ENCODE assay signal across 8 cellular contexts in the genomic region with DNA sequence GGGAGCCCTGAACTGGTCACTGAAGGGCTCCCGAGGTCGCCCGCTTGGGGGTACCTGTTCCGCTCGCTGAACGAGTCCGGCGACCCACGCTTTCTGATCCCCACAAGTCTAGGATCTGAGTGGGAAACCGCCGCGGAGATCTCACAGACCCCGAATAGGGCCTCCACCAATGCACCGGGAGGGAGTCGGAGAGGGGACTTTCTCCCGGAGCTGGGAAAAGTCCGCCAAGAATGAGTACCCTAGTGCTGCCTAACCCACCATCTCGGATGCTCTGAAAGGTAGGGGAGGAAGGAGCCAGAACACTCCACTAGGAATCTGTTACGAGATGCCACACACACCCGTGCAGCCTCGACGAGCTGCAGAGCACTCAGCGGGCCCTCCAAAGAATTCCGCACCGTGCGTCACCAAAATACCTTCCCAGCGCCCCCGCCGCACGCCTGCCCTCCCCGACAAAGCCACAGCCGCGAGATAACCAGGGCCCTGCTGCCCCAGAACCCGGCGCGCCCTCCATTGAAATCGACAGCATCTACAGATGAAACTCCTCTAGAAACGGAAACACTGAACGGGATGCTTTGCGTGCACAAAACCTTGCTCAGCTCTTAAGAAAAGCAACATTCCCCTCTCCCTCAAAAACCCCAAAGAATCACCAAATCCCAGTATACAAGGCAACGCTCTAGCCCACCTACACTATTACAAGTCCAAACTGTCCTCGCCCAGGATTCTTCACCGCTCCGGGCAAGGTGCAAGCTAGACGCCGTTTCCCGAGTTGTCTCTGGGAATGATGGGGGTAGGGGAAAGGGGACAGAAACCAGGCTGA. TPM values are rescaled to one million over a fixed set of nuclear protein-coding genes. Genes with fewer than 3 reads are reported as not detected.
DNase-seq lines count a peak whose midpoint lies in the region; ATAC-seq lines count a peak whose summit lies in the region.

No MANE protein-coding gene starts in this region.

- no peaks in the 10 kb centered on the region for H3K27me3 ChIP-seq in rectal smooth muscle tissue (ENCODE audit: control insufficient read depth, insufficient read depth, low read length)

- H3K4me1 ChIP-seq in rectal smooth muscle tissue (ENCODE audit: control insufficient read depth, insufficient read depth, low read length): peaks cover 9% of the 10 kb centered on the region

- H3K27me3 Mint-ChIP-seq in activated T-helper 1 cell treated with anti-CD3 and anti-CD28 coated beads, Interleukin-12 subunit alpha, Interleukin-12 subunit beta, Interleukin-2, Interleukin-4 antibody, amounts not matched to agents 30 ng/mL and 10 ng/mL and 1 ng/mL, durations not matched to agents 14 hours and 24 hours and 36 hours (ENCODE audit: insufficient read depth): peaks cover 81% of the 10 kb centered on the region

- H3K4me3 ChIP-seq in rectal smooth muscle tissue (ENCODE audit: low read length): peak overlapping the region; percentile 75

- H3K27ac Mint-ChIP-seq in activated T-helper 1 cell treated with anti-CD3 and anti-CD28 coated beads, Interleukin-12 subunit alpha, Interleukin-12 subunit beta, Interleukin-2, Interleukin-4 antibody, amounts not matched to agents 30 ng/mL and 10 ng/mL and 1 ng/mL, durations not matched to agents 14 hours and 24 hours and 36 hours: peak overlapping the region; percentile 40

- peak overlapping the region; percentile 80 for H3K27ac ChIP-seq in rectal smooth muscle tissue (ENCODE audit: low read depth, low read length)

- ATAC-seq in left cardiac atrium: peak in 1 of 2 donors; percentile 14
- ATAC-seq in GM19463 (IDR thresholded peaks at IDR 0.05; ENCODE audit: unreplicated experiment): no peak
- no peak for ATAC-seq in GM21529 (IDR thresholded peaks at IDR 0.05; ENCODE audit: unreplicated experiment)

- peaks cover 64% of the 10 kb centered on the region for H3K4me1 Mint-ChIP-seq in activated T-helper 1 cell treated with anti-CD3 and anti-CD28 coated beads, Interleukin-12 subunit alpha, Interleukin-12 subunit beta, Interleukin-2, Interleukin-4 antibody, amounts not matched to agents 30 ng/mL and 10 ng/mL and 1 ng/mL, durations not matched to agents 14 hours and 24 hours and 36 hours (ENCODE audit: low read depth)

- peak overlapping the region; percentile 59 for H3K4me3 Mint-ChIP-seq in activated T-helper 1 cell treated with anti-CD3 and anti-CD28 coated beads, Interleukin-12 subunit alpha, Interleukin-12 subunit beta, Interleukin-2, Interleukin-4 antibody, amounts not matched to agents 30 ng/mL and 10 ng/mL and 1 ng/mL, durations not matched to agents 14 hours and 24 hours and 36 hours

- no peaks in the 10 kb centered on the region for H3K9me3 Mint-ChIP-seq in activated T-helper 1 cell treated with anti-CD3 and anti-CD28 coated beads, Interleukin-12 subunit alpha, Interleukin-12 subunit beta, Interleukin-2, Interleukin-4 antibody, amounts not matched to agents 30 ng/mL and 10 ng/mL and 1 ng/mL, durations not matched to agents 14 hours and 24 hours and 36 hours

- H3K36me3 ChIP-seq in rectal smooth muscle tissue (ENCODE audit: control insufficient read depth, insufficient read depth, low read length): no peaks in the 10 kb centered on the region

- peaks cover 6% of the 10 kb centered on the region for H3K36me3 Mint-ChIP-seq in activated T-helper 1 cell treated with anti-CD3 and anti-CD28 coated beads, Interleukin-12 subunit alpha, Interleukin-12 subunit beta, Interleukin-2, Interleukin-4 antibody, amounts not matched to agents 30 ng/mL and 10 ng/mL and 1 ng/mL, durations not matched to agents 14 hours and 24 hours and 36 hours (ENCODE audit: low read depth)

- peak; percentile 26 for DNase-seq in stimulated activated CD4-positive, alpha-beta T cell treated with anti-CD3 and anti-CD28 coated beads, Interleukin-2, amount 100 ng/mL, for 24 hours
- DNase-seq in stimulated activated CD4-positive, alpha-beta T cell treated with anti-CD3 and anti-CD28 coated beads, Interleukin-4, amount 100 ng/mL, for 1 hour: no peak
- DNase-seq in activated T-helper 1 cell treated with anti-CD3 and anti-CD28 coated beads, Interleukin-12 subunit alpha, Interleukin-12 subunit beta, Interleukin-2, Interleukin-4 antibody, amounts not matched to agents 30 ng/mL and 10 ng/mL and 1 ng/mL, durations not matched to agents 14 hours and 24 hours and 36 hours (ENCODE audit: low spot score): no peak
- DNase-seq in left cardiac atrium (peak; percentile 35), inferior parietal cortex (ENCODE audit: extremely low spot score) (no peak)

- peak overlapping the region; percentile 64 for H3K9ac ChIP-seq in rectal smooth muscle tissue (ENCODE audit: low read length)

- intact Hi-C loops in activated T-helper 1 cell treated with anti-CD3 and anti-CD28 coated beads, Interleukin-12 subunit alpha, Interleukin-12 subunit beta, Interleukin-2, Interleukin-4 antibody, amounts not matched to agents 30 ng/mL and 10 ng/mL and 1 ng/mL, durations not matched to agents 14 hours and 24 hours and 36 hours (cut with micrococcal nuclease): loop anchor here (1.0 to 10.0 kb wide), 3 partner anchors 450 to 1235 kb away; no protein-coding TSS in a partner anchor
- intact Hi-C loops in left cardiac atrium (cut with DNase I): loop anchor here (5.0 to 10.0 kb wide), 7 partner anchors 110 to 1470 kb away; no protein-coding TSS in a partner anchor

RNA-seq across cellular contexts. Expression of a gene that starts 0.7 kb away (rescaled TPM):
- 0.03 TPM in 1 of 2 replicates, not detected in the other for total RNA-seq in activated T-helper 1 cell treated with anti-CD3 and anti-CD28 coated beads, Interleukin-12 subunit alpha, Interleukin-12 subunit beta, Interleukin-2, Interleukin-4 antibody, amounts not matched to agents 30 ng/mL and 10 ng/mL and 1 ng/mL, durations not matched to agents 14 hours and 24 hours and 36 hours
- 10 to 100 TPM; 23.2 to 33.6 TPM for total RNA-seq in left cardiac atrium

RNA-seq across cellular contexts. Expression of a gene that starts 38.4 kb away (rescaled TPM):
- 495 and 497 TPM in 2 replicates for total RNA-seq in activated T-helper 1 cell treated with anti-CD3 and anti-CD28 coated beads, Interleukin-12 subunit alpha, Interleukin-12 subunit beta, Interleukin-2, Interleukin-4 antibody, amounts not matched to agents 30 ng/mL and 10 ng/mL and 1 ng/mL, durations not matched to agents 14 hours and 24 hours and 36 hours
- total RNA-seq in left cardiac atrium: 100 to 1,000 TPM; 689 to 799 TPM

Comparison
In these comparisons a context has a peak if more than half of its experiments do, and no peak if none do; other contexts are left out.
1. DNase-seq: peak in stimulated activated CD4-positive, alpha-beta T cell treated with anti-CD3 and anti-CD28 coated beads, Interleukin-2, amount 100 ng/mL, for 24 hours (2 of 2) and left cardiac atrium (single experiment); none in stimulated activated CD4-positive, alpha-beta T cell treated with anti-CD3 and anti-CD28 coated beads, Interleukin-4, amount 100 ng/mL, for 1 hour (single experiment), activated T-helper 1 cell treated with anti-CD3 and anti-CD28 coated beads, Interleukin-12 subunit alpha, Interleukin-12 subunit beta, Interleukin-2, Interleukin-4 antibody, amounts not matched to agents 30 ng/mL and 10 ng/mL and 1 ng/mL, durations not matched to agents 14 hours and 24 hours and 36 hours (single experiment) and inferior parietal cortex (single experiment).
2. RNA of a gene that starts 0.7 kb away (total RNA-seq): 23.2 to 33.6 TPM in left cardiac atrium; 0.03 TPM in activated T-helper 1 cell treated with anti-CD3 and anti-CD28 coated beads, Interleukin-12 subunit alpha, Interleukin-12 subunit beta, Interleukin-2, Interleukin-4 antibody, amounts not matched to agents 30 ng/mL and 10 ng/mL and 1 ng/mL, durations not matched to agents 14 hours and 24 hours and 36 hours; every median in the first group is over 10 times any median in the second.